In genomic region chr4:158010346-158010745, GRCh38 we compare ENCODE assay signal across 21 cellular contexts.
"Had no signal": no experiment of that assay in that cellular context is flagged by ENCODE, and none has a peak within 500 bp of the region (broad histone marks: within the 10 kb centered on the region; RNA-seq: fewer than 3 reads in every experiment).

No MANE protein-coding gene starts in this region.

- ATAC-seq: gastroesophageal sphincter; lower lobe of right lung; natural killer cell; right cardiac atrium; stimulated activated memory B cell treated with anti-CD40 and anti-IgM and Interleukin-4, amounts not matched to agents 10 μg/mL and 1 μg/mL and 100 μg/mL, for 72 hours had no signal

- H3K27ac ChIP-seq: colonic mucosa, epithelial cell of prostate, lower lobe of right lung, parathyroid adenoma, SJCRH30, tibial nerve had no signal

- H3K27ac Mint-ChIP-seq: activated CD4-positive, alpha-beta memory T cell treated with anti-CD3 and anti-CD28 coated beads, Interleukin-2, amount 10 ng/mL, durations not matched to agents 7 days and 5 days; activated naive CD8-positive, alpha-beta T cell; natural killer cell; stimulated activated memory B cell treated with anti-CD40 and anti-IgM and Interleukin-4, amounts not matched to agents 10 μg/mL and 1 μg/mL and 100 μg/mL, for 72 hours; T-helper 2 cell treated with Interferon-gamma antibody and Interleukin-4, amounts not matched to agents 5 μg/mL and 100 μg/mL, for 36 hours had no signal

- H3K9me3 ChIP-seq: colonic mucosa, gastroesophageal sphincter, lower lobe of right lung, SJCRH30, tibial nerve had no signal

- H3K79me2 ChIP-seq: parathyroid adenoma had no signal

- H3K9ac ChIP-seq: parathyroid adenoma had no signal

- H3K36me3 ChIP-seq: colonic mucosa, gastroesophageal sphincter, lower lobe of right lung, SJCRH30, tibial nerve had no signal

- H3K4me2 ChIP-seq: smooth muscle cell had no signal

- H3K9me3 Mint-ChIP-seq: activated CD4-positive, alpha-beta memory T cell treated with anti-CD3 and anti-CD28 coated beads, Interleukin-2, amount 10 ng/mL, durations not matched to agents 7 days and 5 days; stimulated activated memory B cell treated with anti-CD40 and anti-IgM and Interleukin-4, amounts not matched to agents 10 μg/mL and 1 μg/mL and 100 μg/mL, for 72 hours; T-helper 2 cell treated with Interferon-gamma antibody and Interleukin-4, amounts not matched to agents 5 μg/mL and 100 μg/mL, for 36 hours had no signal

- DNase-seq: activated CD4-positive, alpha-beta memory T cell treated with anti-CD3 and anti-CD28 coated beads, Interleukin-2, amount 10 ng/mL, durations not matched to agents 7 days and 5 days; activated gamma-delta T cell; activated T-cell treated with anti-CD3 and anti-CD28 coated beads, Interleukin-2, amount 50 U/mL, for 48 hours; anterior cingulate cortex; colonic mucosa; effector memory CD4-positive, alpha-beta T cell; hippocampal formation; left cardiac atrium; lower lobe of right lung; natural killer cell; right cardiac atrium; SJCRH30; SW 1271 had no signal

- H3K4me1 ChIP-seq: colonic mucosa, parathyroid adenoma, SJCRH30 had no signal

- H3K36me3 Mint-ChIP-seq: activated naive CD8-positive, alpha-beta T cell; natural killer cell; stimulated activated memory B cell treated with anti-CD40 and anti-IgM and Interleukin-4, amounts not matched to agents 10 μg/mL and 1 μg/mL and 100 μg/mL, for 72 hours had no signal

- H3K4me1 Mint-ChIP-seq: activated CD4-positive, alpha-beta memory T cell treated with anti-CD3 and anti-CD28 coated beads, Interleukin-2, amount 10 ng/mL, durations not matched to agents 7 days and 5 days; natural killer cell; stimulated activated memory B cell treated with anti-CD40 and anti-IgM and Interleukin-4, amounts not matched to agents 10 μg/mL and 1 μg/mL and 100 μg/mL, for 72 hours had no signal

- H3K27me3 Mint-ChIP-seq: activated CD4-positive, alpha-beta memory T cell treated with anti-CD3 and anti-CD28 coated beads, Interleukin-2, amount 10 ng/mL, durations not matched to agents 7 days and 5 days; activated naive CD8-positive, alpha-beta T cell; stimulated activated memory B cell treated with anti-CD40 and anti-IgM and Interleukin-4, amounts not matched to agents 10 μg/mL and 1 μg/mL and 100 μg/mL, for 72 hours had no signal

- H3K4me3 Mint-ChIP-seq: activated CD4-positive, alpha-beta memory T cell treated with anti-CD3 and anti-CD28 coated beads, Interleukin-2, amount 10 ng/mL, durations not matched to agents 7 days and 5 days; activated naive CD8-positive, alpha-beta T cell; natural killer cell; stimulated activated memory B cell treated with anti-CD40 and anti-IgM and Interleukin-4, amounts not matched to agents 10 μg/mL and 1 μg/mL and 100 μg/mL, for 72 hours; T-helper 2 cell treated with Interferon-gamma antibody and Interleukin-4, amounts not matched to agents 5 μg/mL and 100 μg/mL, for 36 hours had no signal

- H2AFZ ChIP-seq: parathyroid adenoma had no signal

- H3K27me3 ChIP-seq: colonic mucosa, gastroesophageal sphincter, SJCRH30, tibial nerve had no signal

- H3K4me3 ChIP-seq: colonic mucosa, gastroesophageal sphincter, lower lobe of right lung, SJCRH30, smooth muscle cell, tibial nerve had no signal
